ENCODE assay signal across 20 cellular contexts in the genomic region with DNA sequence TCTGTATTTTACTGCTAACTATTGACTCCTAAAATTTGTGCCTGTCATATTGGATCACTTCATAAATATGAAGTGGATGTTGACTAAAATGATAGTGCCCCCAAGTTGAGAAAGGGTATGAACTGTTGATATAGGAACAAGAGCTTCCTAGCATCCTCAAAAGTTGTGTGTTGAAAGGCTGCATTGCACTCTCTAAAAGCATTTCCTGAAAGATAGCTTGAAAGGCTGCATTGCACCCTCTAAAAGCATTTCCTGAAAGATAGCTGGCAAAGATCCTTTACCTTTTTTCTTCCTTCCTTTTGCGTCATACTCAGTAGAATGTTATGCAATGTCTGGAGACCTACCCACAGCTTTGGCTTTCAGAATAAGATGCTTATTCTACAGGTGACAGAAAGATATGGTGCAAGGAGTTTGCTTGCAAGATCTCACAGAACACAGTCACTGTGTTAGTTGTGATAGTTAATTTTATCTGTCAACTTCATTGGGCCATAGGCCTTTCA.
DNase-seq lines count a peak whose midpoint lies in the region; ATAC-seq, FAIRE-seq and TF ChIP-seq lines count a peak whose summit lies in the region.
"Had no signal": no experiment of that assay in that cellular context is flagged by ENCODE, and none has a peak within 500 bp of the region (broad histone marks: within the 10 kb centered on the region; RNA-seq: fewer than 3 reads in every experiment).

No MANE protein-coding gene starts in this region.

- DNase-seq in ELR (ENCODE audit: low read depth) (peak; percentile 18), HPDE6-E6E7 (ENCODE audit: extremely low spot score) (peak; percentile 4), bronchial epithelial cell (ENCODE audit: low read depth) (peak; percentile 12), left lung (no peak), NCI-H1092 treated with DMSO at 0.1 percent for 48 hours (lab: John Stamatoyannopoulos, UW) (no peak), colonic mucosa (no peak), G401 (ENCODE audit: low spot score) (no peak), DMS153 (lab: John Stamatoyannopoulos, UW) (no peak)
- DNase-seq: 8988T; Calu3; CD4-positive, alpha-beta memory T cell; DMS53; DND-41; EL; GDM1; GM23248; H7 had no signal

- H3K36me3 ChIP-seq in bronchial epithelial cell (ENCODE audit: control insufficient read depth, insufficient read depth, low read length) (no peaks in the 10 kb centered on the region), left lung (peaks cover 0 to 3% of the 10 kb centered on the region in 2 donors), colonic mucosa (no peaks in the 10 kb centered on the region)
- H3K36me3 ChIP-seq: BLaER1 had no signal

- no peaks in the 10 kb centered on the region for H3K27me3 ChIP-seq in bronchial epithelial cell (ENCODE audit: control insufficient read depth, insufficient read depth, low read length)
- H3K27me3 ChIP-seq in left lung = no peaks in the 10 kb centered on the region
- H3K27me3 ChIP-seq in colonic mucosa = no peaks in the 10 kb centered on the region
- H3K27me3 ChIP-seq: BLaER1 had no signal

- in situ Hi-C loops in G401 (cut with HindIII; ENCODE audit: low sequenced_read_pairs) = no loop called here

- no peak overlapping the region for H3K27ac ChIP-seq in left lung
- H3K27ac ChIP-seq in colonic mucosa = no peak overlapping the region
- H3K27ac ChIP-seq: BLaER1, GM23248 had no signal

- no peak for FAIRE-seq in bronchial epithelial cell (lab: Jason Lieb, UNC)
- FAIRE-seq: GM12892, GM18507 had no signal

- ATAC-seq in left lung = peak; percentile 64

- intact Hi-C loops in left lung (cut with DNase I) (no loop called here), colonic mucosa (cut with DNase I) (no loop called here)

- TF ChIP-seq CTCF in bronchial epithelial cell (IDR thresholded peaks at IDR 0.05; ENCODE audit: insufficient read depth, low read length, severe bottlenecking) = no peak
- TF ChIP-seq CTCF in left lung (IDR thresholded peaks at IDR 0.05) = no peak
- no peak for TF ChIP-seq CTCF in colonic mucosa (IDR thresholded peaks at IDR 0.05)

- H3K4me1 ChIP-seq in left lung (no peaks in the 10 kb centered on the region), colonic mucosa (no peaks in the 10 kb centered on the region)
- H3K4me1 ChIP-seq: BLaER1 had no signal

- H3K4me3 ChIP-seq in bronchial epithelial cell (ENCODE audit: low read depth, low read length) = no peak overlapping the region
- H3K4me3 ChIP-seq in left lung = no peak overlapping the region
- no peak overlapping the region for H3K4me3 ChIP-seq in colonic mucosa
- H3K4me3 ChIP-seq: BLaER1, GM23248 had no signal

- no peak overlapping the region for H3K9ac ChIP-seq in colonic mucosa (ENCODE audit: low read depth in 2 of 2, low read length in 2 of 2)
- H3K9ac ChIP-seq: BLaER1, GM23248 had no signal

- H3K9me3 ChIP-seq in left lung (no peaks in the 10 kb centered on the region), colonic mucosa (no peaks in the 10 kb centered on the region)
- H3K9me3 ChIP-seq: BLaER1 had no signal

Comparison
In these comparisons a context has a peak if more than half of its experiments do, and no peak if none do; other contexts are left out.
1. DNase-seq: peak in ELR (single experiment), HPDE6-E6E7 (single experiment) and bronchial epithelial cell (single experiment); none in left lung (0 of 2), NCI-H1092 treated with DMSO at 0.1 percent for 48 hours (single experiment), colonic mucosa (single experiment), G401 (single experiment) and DMS153 (single experiment).